Comparison of ENCODE assay signal across 8 cellular contexts in the genomic region with DNA sequence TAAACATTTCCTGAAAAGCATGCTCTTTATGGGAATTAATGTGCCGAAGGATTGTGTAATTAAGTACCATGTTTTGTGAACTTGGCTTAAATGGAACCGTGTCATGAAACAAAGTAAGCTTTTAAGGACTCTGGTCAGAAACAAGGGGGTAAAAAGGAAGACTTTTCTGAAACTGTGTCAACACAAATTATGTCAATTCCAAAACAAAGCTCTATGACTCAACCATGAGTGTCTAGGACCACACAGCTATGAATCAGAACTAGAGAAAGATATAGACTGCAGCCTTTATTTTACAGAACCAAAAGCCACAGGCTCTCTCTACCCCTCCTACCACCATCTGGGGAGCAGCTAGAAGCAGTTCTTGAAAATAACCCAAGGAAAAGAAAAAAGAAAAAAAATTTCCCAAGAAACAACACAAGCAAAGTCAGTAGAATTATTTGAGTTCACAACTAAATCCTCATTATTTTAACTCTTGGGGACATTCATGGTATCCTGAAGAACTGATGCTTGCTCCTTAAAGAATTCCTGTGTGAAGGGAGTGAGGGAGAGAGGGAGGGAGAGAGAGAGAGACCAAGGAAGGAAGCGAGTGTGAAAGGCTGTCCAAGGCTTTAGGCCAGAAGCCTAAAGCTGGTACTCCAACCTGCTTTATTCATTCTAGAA.
DNase-seq lines count a peak whose midpoint lies in the region; ATAC-seq and TF ChIP-seq lines count a peak whose summit lies in the region.

No MANE protein-coding gene starts in this region.

- H3K27ac ChIP-seq in coronary artery, result peak overlapping the region; percentile 80 to 87
- H3K27ac ChIP-seq in mesodermal cell (ENCODE audit: low read depth, low read length, severe bottlenecking), result peak overlapping the region; percentile 82
- peak overlapping the region; percentile 77 to 82 (median 80) for H3K27ac ChIP-seq in transverse colon

- no peak overlapping the region for H3K4me3 Mint-ChIP-seq in activated CD8-positive, alpha-beta memory T cell treated with anti-CD3 and anti-CD28 coated beads, Interleukin-2, amount 10 ng/mL, durations not matched to agents 7 days and 5 days

- TF ChIP-seq CTCF in coronary artery (IDR thresholded peaks at IDR 0.05), result no peak
- no peak for TF ChIP-seq CTCF in transverse colon (IDR thresholded peaks at IDR 0.05)

- H3K9me3 ChIP-seq in mesodermal cell (ENCODE audit: control insufficient read depth, low read length) (no peaks in the 10 kb centered on the region), transverse colon (no peaks in the 10 kb centered on the region)

- WGBS in mesodermal cell (ENCODE audit: insufficient coverage in 2 of 2), 2 experiments, result 77 to 100% methylated on average over 1 to 2 of the region's 3 CpGs
- 42 to 45% methylated on average over 3 of the region's 3 CpGs for WGBS in transverse colon (ENCODE audit: low coverage in 1 of 2), 2 donors

- H3K9me3 Mint-ChIP-seq in activated CD8-positive, alpha-beta memory T cell treated with anti-CD3 and anti-CD28 coated beads, Interleukin-2, amount 10 ng/mL, durations not matched to agents 7 days and 5 days (ENCODE audit: low read depth), result no peaks in the 10 kb centered on the region

- peaks cover 42% of the 10 kb centered on the region for H3K4me1 Mint-ChIP-seq in activated CD8-positive, alpha-beta memory T cell treated with anti-CD3 and anti-CD28 coated beads, Interleukin-2, amount 10 ng/mL, durations not matched to agents 7 days and 5 days

- peak; percentile 96 for ATAC-seq in activated CD8-positive, alpha-beta memory T cell treated with anti-CD3 and anti-CD28 coated beads, Interleukin-2, amount 10 ng/mL, durations not matched to agents 7 days and 5 days
- ATAC-seq in HG02981 (IDR thresholded peaks at IDR 0.05; ENCODE audit: unreplicated experiment), result peak; percentile 77

- peak overlapping the region; percentile 67 for H3K27ac Mint-ChIP-seq in activated CD8-positive, alpha-beta memory T cell treated with anti-CD3 and anti-CD28 coated beads, Interleukin-2, amount 10 ng/mL, durations not matched to agents 7 days and 5 days

- peaks cover 38% of the 10 kb centered on the region for H3K36me3 Mint-ChIP-seq in activated CD8-positive, alpha-beta memory T cell treated with anti-CD3 and anti-CD28 coated beads, Interleukin-2, amount 10 ng/mL, durations not matched to agents 7 days and 5 days

- no peaks in the 10 kb centered on the region for H3K27me3 ChIP-seq in transverse colon

- intact Hi-C loops in transverse colon (cut with DNase I; ENCODE audit: low total_unique reads), result loop anchor here (10.0 kb wide), 1 partner anchor 350 kb away; no protein-coding TSS in a partner anchor

- H3K36me3 ChIP-seq in mesodermal cell (ENCODE audit: control insufficient read depth, insufficient read depth, low read length) (peaks cover 78% of the 10 kb centered on the region), transverse colon (peaks cover 0 to 13% (median 5%) of the 10 kb centered on the region in 4 donors)

- no peaks in the 10 kb centered on the region for H3K27me3 Mint-ChIP-seq in activated CD8-positive, alpha-beta memory T cell treated with anti-CD3 and anti-CD28 coated beads, Interleukin-2, amount 10 ng/mL, durations not matched to agents 7 days and 5 days

- CTCF ChIA-PET in activated CD8-positive, alpha-beta memory T cell treated with anti-CD3 and anti-CD28 coated beads, Interleukin-2, amount 10 ng/mL, durations not matched to agents 7 days and 5 days (lab: Charles Lee), result interaction anchor here (0.7 to 6.5 kb wide), 19 partner anchors 8 to 390 kb away, joined by 3 to 384 read pairs (median 5); a partner anchor contains a TSS

- DNase-seq in activated CD8-positive, alpha-beta memory T cell treated with anti-CD3 and anti-CD28 coated beads, Interleukin-2, amount 10 ng/mL, durations not matched to agents 7 days and 5 days, result peak; percentile 50
- no peak for DNase-seq in activated CD8-positive, alpha-beta memory T cell treated with anti-CD3 and anti-CD28 coated beads, Interleukin-2, amount 50 U/mL, for 48 hours
- DNase-seq in SIG-M5 (lab: John Stamatoyannopoulos, UW) (peak; percentile 53), coronary artery (ENCODE audit: low spot score) (peak; percentile 40), transverse colon (no peak), NCI-H187 treated with DMSO at 0.1 percent for 48 hours (lab: John Stamatoyannopoulos, UW) (no peak)

- no peak for TF ChIP-seq POLR2A in transverse colon (IDR thresholded peaks at IDR 0.05)

- TF ChIP-seq EP300 in transverse colon (IDR thresholded peaks at IDR 0.05; ENCODE audit: low read depth), result peak; percentile 4

- H3K4me3 ChIP-seq in coronary artery, result no peak overlapping the region
- no peak overlapping the region for H3K4me3 ChIP-seq in mesodermal cell (ENCODE audit: extremely low read depth, insufficient read depth, low read length, poor library complexity, severe bottlenecking)
- H3K4me3 ChIP-seq in transverse colon, result no peak overlapping the region

- in situ Hi-C loops in transverse colon (cut with MboI; ENCODE audit: low pct_ligation_motif_present in 1 of 4, low pct_unique_long_range_greater_than_20kb in 1 of 4, low sequenced_read_pairs in 3 of 4), result loop anchor here (5.0 to 25.0 kb wide), 4 partner anchors 108 to 350 kb away; no protein-coding TSS in a partner anchor

- H3K4me1 ChIP-seq in mesodermal cell (ENCODE audit: control insufficient read depth, insufficient read depth, low read length, poor library complexity, severe bottlenecking) (peaks cover 58% of the 10 kb centered on the region), transverse colon (peaks cover 15 to 36% (median 16%) of the 10 kb centered on the region in 4 donors)

Comparison
In these comparisons a context has a peak if more than half of its experiments do, and no peak if none do; other contexts are left out.
1. DNase-seq: peak in activated CD8-positive, alpha-beta memory T cell treated with anti-CD3 and anti-CD28 coated beads, Interleukin-2, amount 10 ng/mL, durations not matched to agents 7 days and 5 days (single experiment), SIG-M5 (single experiment) and coronary artery (single experiment); none in activated CD8-positive, alpha-beta memory T cell treated with anti-CD3 and anti-CD28 coated beads, Interleukin-2, amount 50 U/mL, for 48 hours (single experiment), transverse colon (single experiment) and NCI-H187 treated with DMSO at 0.1 percent for 48 hours (single experiment).
2. Peak in every context shown above with its lines, with median percentiles within 50 percentile points of each other: H3K27ac ChIP-seq.